20 cellular contexts compared by ENCODE assay signal in genomic region chr1:14553711-14554110, GRCh38.
A peak's percentile ranks its signal among the peaks of the same experiment; 100 is the strongest.
DNase-seq lines count a peak whose midpoint lies in the region; ATAC-seq lines count a peak whose summit lies in the region.
"Had no signal": no experiment of that assay in that cellular context is flagged by ENCODE, and none has a peak within 500 bp of the region (broad histone marks: within the 10 kb centered on the region; RNA-seq: fewer than 3 reads in every experiment).

No MANE protein-coding gene starts in this region.

- DNase-seq in HK-2 (ENCODE audit: unreplicated experiment) (peak; percentile 68), fibroblast of gingiva (ENCODE audit: low read depth) (peak; percentile 61), left kidney (ENCODE audit: low read depth, low spot score) (peak; percentile 94), stromal cell of bone marrow (ENCODE audit: low read depth) (peak; percentile 84)
- DNase-seq in NK-92 treated with Interleukin-12 subunit alpha and Interleukin-12 subunit beta, amount 100 ng/mL, for 24 hours (lab: John Stamatoyannopoulos, UW): no peak
- DNase-seq: activated CD8-positive, alpha-beta memory T cell treated with anti-CD3 and anti-CD28 coated beads for 24 hours; activated T-cell treated with anti-CD3 and anti-CD28 coated beads, Interleukin-2, amount 50 U/mL, for 24 hours; CD4-positive, alpha-beta memory T cell; DMS53; heart left ventricle; naive thymus-derived CD4-positive, alpha-beta T cell; NCI-H69; ovary; right lobe of liver; stomach; trophoblast cell had no signal

- ATAC-seq in GM21576 (IDR thresholded peaks at IDR 0.05; ENCODE audit: unreplicated experiment) (no peak), HG03457 (IDR thresholded peaks at IDR 0.05; ENCODE audit: unreplicated experiment) (no peak), GM21447 (IDR thresholded peaks at IDR 0.05; ENCODE audit: unreplicated experiment) (no peak)
- ATAC-seq: left lobe of liver; naive thymus-derived CD4-positive, alpha-beta T cell; right lobe of liver had no signal
